Comparison of ENCODE assay signal across 22 cellular contexts in genomic region chr4:11354531-11354930, GRCh38.
"Had no signal": no experiment of that assay in that cellular context is flagged by ENCODE, and none has a peak within 500 bp of the region (broad histone marks: within the 10 kb centered on the region; RNA-seq: fewer than 3 reads in every experiment).

No MANE protein-coding gene starts in this region.

- H3K36me3 ChIP-seq: colonic mucosa, esophagus squamous epithelium, gastrocnemius medialis, gastroesophageal sphincter, heart left ventricle, heart right ventricle had no signal

- ATAC-seq: effector memory CD8-positive, alpha-beta T cell; esophagus mucosa; foreskin keratinocyte; gastrocnemius medialis; gastroesophageal sphincter; heart left ventricle; heart right ventricle had no signal

- H3K4me1 ChIP-seq: colonic mucosa, esophagus squamous epithelium, foreskin keratinocyte, gastrocnemius medialis, gastroesophageal sphincter, heart left ventricle, heart right ventricle had no signal

- H3K27me3 ChIP-seq: colonic mucosa, dorsolateral prefrontal cortex, esophagus squamous epithelium, gastrocnemius medialis, gastroesophageal sphincter, heart right ventricle had no signal

- H3K27ac ChIP-seq: colonic mucosa, coronary artery, dorsolateral prefrontal cortex, epithelial cell of prostate, esophagus squamous epithelium, foreskin keratinocyte, gastrocnemius medialis, gastroesophageal sphincter, heart left ventricle, heart right ventricle had no signal

- H3K4me3 ChIP-seq: colonic mucosa, coronary artery, dorsolateral prefrontal cortex, esophagus squamous epithelium, gastrocnemius medialis, gastroesophageal sphincter, heart left ventricle, heart right ventricle had no signal

- DNase-seq: colonic mucosa; cortex of kidney; dermis blood vessel endothelial cell; dorsolateral prefrontal cortex; effector CD4-positive, alpha-beta T cell; effector CD8-positive, alpha-beta T cell; effector memory CD4-positive, alpha-beta T cell; effector memory CD8-positive, alpha-beta T cell; erythroblast; esophagus squamous epithelium; foreskin fibroblast; foreskin keratinocyte; foreskin melanocyte; gastrocnemius medialis; glutamatergic neuron; head of caudate nucleus; heart left ventricle; heart right ventricle had no signal

- H3K9me3 ChIP-seq: colonic mucosa, esophagus squamous epithelium, gastrocnemius medialis, gastroesophageal sphincter, heart left ventricle, heart right ventricle had no signal
